In genomic region chr9:673264-673965, GRCh38 we compare ENCODE assay signal across 18 cellular contexts.
A peak's percentile ranks its signal among the peaks of the same experiment; 100 is the strongest.
DNase-seq lines count a peak whose midpoint lies in the region; ATAC-seq, FAIRE-seq and TF ChIP-seq lines count a peak whose summit lies in the region.
"Had no signal": no experiment of that assay in that cellular context is flagged by ENCODE, and none has a peak within 500 bp of the region (broad histone marks: within the 10 kb centered on the region; RNA-seq: fewer than 3 reads in every experiment).

No MANE protein-coding gene starts in this region.

- peak; percentile 17 for DNase-seq in DMS79 treated with DMSO at 0.1 percent for 48 hours (lab: John Stamatoyannopoulos, UW)
- DNase-seq in fibroblast of villous mesenchyme (ENCODE audit: low read depth) = peak; percentile 54
- DNase-seq in prostate gland (ENCODE audit: low spot score) = peak; percentile 82
- DNase-seq in stimulated activated naive B cell treated with anti-CD40 and anti-IgM and Interleukin-4, amounts not matched to agents 10 μg/mL and 1 μg/mL and 100 μg/mL, for 72 hours = no peak
- DNase-seq in CD8-positive, alpha-beta memory T cell = no peak
- no peak for DNase-seq in kidney
- DNase-seq: activated CD4-positive, alpha-beta T cell treated with anti-CD3 and anti-CD28 coated beads, Interleukin-2, amount 50 U/mL, for 1 hour; activated T-cell treated with anti-CD3 and anti-CD28 coated beads, Interleukin-2, amount 50 U/mL, for 48 hours; Calu3; KBM-7; mucosa of descending colon; NCI-H1105 treated with DMSO at 0.1 percent for 48 hours; SIG-M5; stimulated activated naive CD8-positive, alpha-beta T cell treated with anti-CD3 and anti-CD28 coated beads, Interleukin-15, amount 100 ng/mL, for 72 hours had no signal

- peak overlapping the region; percentile 53 for H3K27ac ChIP-seq in VCaP
- H3K27ac ChIP-seq in prostate gland = peak overlapping the region; percentile 59 to 72
- no peak overlapping the region for H3K27ac ChIP-seq in CD8-positive, alpha-beta memory T cell (ENCODE audit: low read depth, low read length)
- no peak overlapping the region for H3K27ac ChIP-seq in kidney (ENCODE audit: low read depth in 2 of 2, low read length in 2 of 2)

- H3K27me3 Mint-ChIP-seq in stimulated activated naive B cell treated with anti-CD40 and anti-IgM and Interleukin-4, amounts not matched to agents 10 μg/mL and 1 μg/mL and 100 μg/mL, for 72 hours = peaks cover 0 to 12% of the 10 kb centered on the region in 2 donors
- H3K27me3 Mint-ChIP-seq in CD8-positive, alpha-beta memory T cell = peaks cover 11 to 28% of the 10 kb centered on the region in 2 donors
- H3K27me3 Mint-ChIP-seq: stimulated activated naive CD8-positive, alpha-beta T cell treated with anti-CD3 and anti-CD28 coated beads, Interleukin-15, amount 100 ng/mL, for 72 hours had no signal

- no peak overlapping the region for H3K4me3 Mint-ChIP-seq in stimulated activated naive B cell treated with anti-CD40 and anti-IgM and Interleukin-4, amounts not matched to agents 10 μg/mL and 1 μg/mL and 100 μg/mL, for 72 hours
- H3K4me3 Mint-ChIP-seq in CD8-positive, alpha-beta memory T cell = no peak overlapping the region
- H3K4me3 Mint-ChIP-seq: central memory CD8-positive, alpha-beta T cell; stimulated activated naive CD8-positive, alpha-beta T cell treated with anti-CD3 and anti-CD28 coated beads, Interleukin-15, amount 100 ng/mL, for 72 hours had no signal

- H3K36me3 Mint-ChIP-seq in stimulated activated naive B cell treated with anti-CD40 and anti-IgM and Interleukin-4, amounts not matched to agents 10 μg/mL and 1 μg/mL and 100 μg/mL, for 72 hours = peaks cover 5 to 8% of the 10 kb centered on the region in 2 donors
- H3K36me3 Mint-ChIP-seq in CD8-positive, alpha-beta memory T cell = peaks cover 0 to 14% (median 0%) of the 10 kb centered on the region in 3 donors

- TF ChIP-seq CTCF in VCaP (conservative IDR thresholded peaks at IDR 0.05) = no peak
- no peak for TF ChIP-seq CTCF in fibroblast of villous mesenchyme (IDR thresholded peaks at IDR 0.05; ENCODE audit: insufficient read depth, low read depth, low read length)
- no peak for TF ChIP-seq CTCF in prostate gland (IDR thresholded peaks at IDR 0.05)
- TF ChIP-seq CTCF in kidney (IDR thresholded peaks at IDR 0.05; ENCODE audit: borderline replicate concordance, extremely low read depth, insufficient read depth) = no peak

- no peak for FAIRE-seq in kidney (lab: Jason Lieb, UNC)
- FAIRE-seq: islet of Langerhans had no signal

- ATAC-seq in stimulated activated naive B cell treated with anti-CD40 and anti-IgM and Interleukin-4, amounts not matched to agents 10 μg/mL and 1 μg/mL and 100 μg/mL, for 72 hours (replicated peaks) = no peak
- no peak for ATAC-seq in GM21390 (IDR thresholded peaks at IDR 0.05; ENCODE audit: unreplicated experiment)
- ATAC-seq: stimulated activated naive CD8-positive, alpha-beta T cell treated with anti-CD3 and anti-CD28 coated beads, Interleukin-15, amount 100 ng/mL, for 72 hours had no signal

- H3K9me3 Mint-ChIP-seq in stimulated activated naive B cell treated with anti-CD40 and anti-IgM and Interleukin-4, amounts not matched to agents 10 μg/mL and 1 μg/mL and 100 μg/mL, for 72 hours = peaks cover 11 to 18% of the 10 kb centered on the region in 2 donors
- H3K9me3 Mint-ChIP-seq in CD8-positive, alpha-beta memory T cell = peaks cover 11 to 20% (median 15%) of the 10 kb centered on the region in 5 donors
- H3K9me3 Mint-ChIP-seq: central memory CD8-positive, alpha-beta T cell had no signal

- peaks cover 2 to 12% of the 10 kb centered on the region in 2 donors for H3K4me1 Mint-ChIP-seq in stimulated activated naive B cell treated with anti-CD40 and anti-IgM and Interleukin-4, amounts not matched to agents 10 μg/mL and 1 μg/mL and 100 μg/mL, for 72 hours
- peaks cover 12 to 18% (median 17%) of the 10 kb centered on the region in 3 donors for H3K4me1 Mint-ChIP-seq in CD8-positive, alpha-beta memory T cell

- no peak overlapping the region for H3K9ac ChIP-seq in kidney (ENCODE audit: low read length in 2 of 2)

- CTCF ChIA-PET in CD8-positive, alpha-beta memory T cell (lab: Charles Lee) = no interaction called here

- no peak for TF ChIP-seq POLR2A in prostate gland (IDR thresholded peaks at IDR 0.05)

- no peak overlapping the region for H3K4me3 ChIP-seq in fibroblast of villous mesenchyme (ENCODE audit: low read depth, low read length)
- H3K4me3 ChIP-seq in prostate gland = no peak overlapping the region
- H3K4me3 ChIP-seq in CD8-positive, alpha-beta memory T cell (ENCODE audit: low read length) = no peak overlapping the region
- H3K4me3 ChIP-seq in kidney (ENCODE audit: low read length in 2 of 2) = no peak overlapping the region
- H3K4me3 ChIP-seq: mucosa of descending colon had no signal

- POLR2A ChIA-PET in CD8-positive, alpha-beta memory T cell (lab: Charles Lee) = no interaction called here

- intact Hi-C loops in prostate gland (cut with DNase I) = no loop called here
- intact Hi-C loops in kidney (cut with DNase I) = no loop called here

- no peaks in the 10 kb centered on the region for H3K27me3 ChIP-seq in prostate gland (replicated peaks; ENCODE audit: insufficient read depth)
- H3K27me3 ChIP-seq in CD8-positive, alpha-beta memory T cell (ENCODE audit: insufficient read depth, low read length, poor library complexity, severe bottlenecking) = no peaks in the 10 kb centered on the region

- H3K9me3 ChIP-seq in prostate gland (no peaks in the 10 kb centered on the region), kidney (ENCODE audit: control insufficient read depth in 1 of 2, low read length in 2 of 2) (peaks cover 0 to 4% of the 10 kb centered on the region in 2 donors)
- H3K9me3 ChIP-seq in CD8-positive, alpha-beta memory T cell (ENCODE audit: low read length) = no peaks in the 10 kb centered on the region

- H3K4me1 ChIP-seq in prostate gland (replicated peaks) (no peaks in the 10 kb centered on the region), kidney (ENCODE audit: control insufficient read depth in 1 of 2, insufficient read depth in 1 of 2, low read depth in 1 of 2, low read length in 2 of 2) (peaks cover 0 to 13% of the 10 kb centered on the region in 2 donors)
- no peaks in the 10 kb centered on the region for H3K4me1 ChIP-seq in CD8-positive, alpha-beta memory T cell (ENCODE audit: insufficient read depth, low read length)

- H3K36me3 ChIP-seq in prostate gland = no peaks in the 10 kb centered on the region
- H3K36me3 ChIP-seq in CD8-positive, alpha-beta memory T cell (ENCODE audit: insufficient read depth, low read length) = no peaks in the 10 kb centered on the region
- H3K36me3 ChIP-seq in kidney (ENCODE audit: control insufficient read depth in 1 of 2, insufficient read depth in 2 of 2, low read length in 2 of 2) = no peaks in the 10 kb centered on the region

- 44% methylated on average over 9 of the region's 9 CpGs for WGBS in prostate gland

- no peak overlapping the region for H3K27ac Mint-ChIP-seq in stimulated activated naive B cell treated with anti-CD40 and anti-IgM and Interleukin-4, amounts not matched to agents 10 μg/mL and 1 μg/mL and 100 μg/mL, for 72 hours
- H3K27ac Mint-ChIP-seq in CD8-positive, alpha-beta memory T cell = no peak overlapping the region

Comparison
In these comparisons a context has a peak if more than half of its experiments do, and no peak if none do; other contexts are left out.
1. DNase-seq: peak in DMS79 treated with DMSO at 0.1 percent for 48 hours (single experiment), fibroblast of villous mesenchyme (single experiment) and prostate gland (single experiment); none in stimulated activated naive B cell treated with anti-CD40 and anti-IgM and Interleukin-4, amounts not matched to agents 10 μg/mL and 1 μg/mL and 100 μg/mL, for 72 hours (single experiment), CD8-positive, alpha-beta memory T cell (0 of 5) and kidney (single experiment).
2. H3K27ac ChIP-seq: peak in VCaP (single experiment) and prostate gland (2 of 2); none in CD8-positive, alpha-beta memory T cell (single experiment) and kidney (0 of 2).